Comparison of ENCODE assay signal across 8 cellular contexts in the genomic region with DNA sequence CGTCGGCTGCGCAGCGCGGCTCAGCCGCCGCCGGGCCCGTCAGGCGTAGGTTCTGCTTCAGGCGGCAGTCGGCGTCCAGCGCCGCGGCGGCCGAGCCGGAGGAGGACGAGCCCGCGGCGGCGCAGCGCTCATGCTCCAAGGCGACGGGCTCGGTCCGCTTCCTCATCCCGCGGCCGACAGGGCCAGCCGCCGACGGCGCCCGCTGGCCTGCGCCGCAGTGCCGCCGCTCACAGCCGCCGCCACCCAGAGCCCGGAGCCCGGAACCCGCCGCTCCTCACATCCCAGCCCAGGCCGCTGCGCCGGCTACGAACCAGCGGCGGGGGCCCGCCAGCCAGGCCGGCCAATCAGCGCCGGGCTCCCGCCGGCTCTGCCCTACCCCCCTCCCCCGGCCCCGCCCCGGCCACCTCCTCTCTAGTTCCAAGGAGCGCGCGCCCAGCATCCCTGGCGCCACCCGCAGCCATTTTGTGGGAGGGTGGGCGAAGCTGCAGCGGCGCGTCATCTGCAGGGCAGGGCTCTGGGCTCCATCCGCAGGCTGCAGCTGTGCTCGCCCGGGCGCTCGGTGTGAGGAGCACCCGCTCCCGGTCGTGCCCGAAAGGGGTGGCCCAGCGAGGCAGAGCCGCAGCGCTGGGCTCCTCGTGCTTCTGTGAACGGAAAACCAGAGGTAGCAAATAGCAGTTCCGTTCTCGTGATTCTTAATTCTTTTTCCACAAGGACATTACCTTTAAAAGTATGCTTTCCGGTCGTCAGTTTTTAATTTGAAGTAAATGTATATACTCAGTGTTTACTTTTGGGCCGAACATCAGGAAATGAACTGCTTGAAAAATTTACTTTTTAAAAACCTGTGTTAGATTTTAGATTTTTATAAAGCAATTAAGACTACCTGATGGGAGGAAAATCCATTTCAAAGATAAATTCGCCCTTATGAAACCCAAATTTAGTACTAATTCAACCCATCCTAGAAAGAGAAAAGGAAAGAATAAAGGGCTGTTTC.
DNase-seq lines count a peak whose midpoint lies in the region; ATAC-seq and TF ChIP-seq lines count a peak whose summit lies in the region.

A gene (minus strand): TSS at position 298 of the 991 bp plus-strand sequence. CDS start 132 bp downstream, at position 166.

- peaks cover 11% of the 10 kb centered on the region for H3K4me1 Mint-ChIP-seq in central memory CD8-positive, alpha-beta T cell

- peak; percentile 93 for TF ChIP-seq POLR2A in GM19099 (IDR thresholded peaks at IDR 0.05; ENCODE audit: extremely low read depth, insufficient read length, low read depth)

- H3K9me3 Mint-ChIP-seq in central memory CD8-positive, alpha-beta T cell: no peaks in the 10 kb centered on the region

- peak within 1 kb of the TSS; percentile 64 for H3K27ac Mint-ChIP-seq in central memory CD8-positive, alpha-beta T cell (ENCODE audit: low read depth)

- ATAC-seq in HG03378 (IDR thresholded peaks at IDR 0.05; ENCODE audit: unreplicated experiment): peak; percentile 83
- ATAC-seq in activated CD4-positive, CD25-positive, alpha-beta regulatory T cell treated with anti-CD3 and anti-CD28 coated beads, Interleukin-2, amount 50 U/mL, for 24 hours: peak; percentile 95 to 96
- peak; percentile 95 for ATAC-seq in central memory CD8-positive, alpha-beta T cell (replicated peaks; ENCODE audit: extremely low read depth, poor library complexity, severe bottlenecking)

- H3K27me3 Mint-ChIP-seq in central memory CD8-positive, alpha-beta T cell: no peaks in the 10 kb centered on the region

- H3K4me3 Mint-ChIP-seq in central memory CD8-positive, alpha-beta T cell: peak within 1 kb of the TSS; percentile 79

- DNase-seq in AML-193 (lab: John Stamatoyannopoulos, UW) (peak; percentile 87 to 94), NCI-H446 treated with DMSO at 0.1 percent for 48 hours (lab: John Stamatoyannopoulos, UW) (peak; percentile 94), islet precursor cell (peak; percentile 99)
- DNase-seq in central memory CD8-positive, alpha-beta T cell (ENCODE audit: low spot score in 2 of 2): peak; percentile 81 to 89
- DNase-seq in stimulated activated CD4-positive, alpha-beta T cell treated with anti-CD3 and anti-CD28 coated beads, Interleukin-12 subunit alpha, Interleukin-12 subunit beta, amount 100 ng/mL, for 4 hours: peak; percentile 93

- peaks cover 7% of the 10 kb centered on the region for H3K36me3 Mint-ChIP-seq in central memory CD8-positive, alpha-beta T cell (ENCODE audit: insufficient read depth)

Comparison
In these comparisons a context has a peak if more than half of its experiments do, and no peak if none do; other contexts are left out.
1. Peak in every context shown above with its lines: DNase-seq and ATAC-seq.